In genomic region chr15:65377105-65377975, GRCh38 we compare ENCODE assay signal across 8 cellular contexts. TPM values are rescaled to one million over a fixed set of nuclear protein-coding genes. Genes with fewer than 3 reads are reported as not detected.
DNase-seq lines count a peak whose midpoint lies in the region; ATAC-seq and TF ChIP-seq lines count a peak whose summit lies in the region.

No MANE protein-coding gene starts in this region.

- H3K79me2 ChIP-seq in OCI-LY7 (ENCODE audit: insufficient read depth, low read depth, low read length) = no peaks in the 10 kb centered on the region

- H3K27ac ChIP-seq in mucosa of rectum (ENCODE audit: low read depth in 2 of 2, low read length in 2 of 2) (no peak overlapping the region), OCI-LY7 (ENCODE audit: low read depth, low read length, poor library complexity, severe bottlenecking) (no peak overlapping the region)

- no peaks in the 10 kb centered on the region for H3K36me3 ChIP-seq in mucosa of rectum (ENCODE audit: control insufficient read depth in 2 of 2, insufficient read depth in 2 of 2, low read length in 2 of 2)
- H3K36me3 ChIP-seq in OCI-LY7 (ENCODE audit: insufficient read depth, low read length) = no peaks in the 10 kb centered on the region

- CTCF ChIA-PET in OCI-LY7 (lab: Charles Lee; ENCODE audit: unreplicated experiment) = no interaction called here

- ATAC-seq in GM21423 (IDR thresholded peaks at IDR 0.05; ENCODE audit: unreplicated experiment) = no peak

- peaks cover 43 to 49% of the 10 kb centered on the region in 2 donors for H3K27me3 ChIP-seq in mucosa of rectum (ENCODE audit: control insufficient read depth in 2 of 2, insufficient read depth in 2 of 2, low read length in 2 of 2)

- H3K4me3 ChIP-seq in GM08714 (ENCODE audit: low read length) = peak overlapping the region; percentile 43
- H3K4me3 ChIP-seq in epithelial cell of esophagus (ENCODE audit: low read length) = peak overlapping the region; percentile 11
- peak overlapping the region; percentile 58 to 60 for H3K4me3 ChIP-seq in mucosa of rectum (ENCODE audit: low read length in 2 of 2)
- H3K4me3 ChIP-seq in OCI-LY7 (ENCODE audit: low read depth, low read length, poor library complexity, severe bottlenecking) = no peak overlapping the region

- no peak for TF ChIP-seq CTCF in epithelial cell of esophagus (IDR thresholded peaks at IDR 0.05; ENCODE audit: insufficient read depth, low read depth, low read length, missing control alignments)
- no peak for TF ChIP-seq CTCF in OCI-LY7 (conservative IDR thresholded peaks at IDR 0.05; ENCODE audit: low read length)

- BruUV-seq in OCI-LY7 (replicated peaks; lab: Mats Ljungman, UMichigan) = no TSS peak

- intact Hi-C loops in OCI-LY7 (cut with micrococcal nuclease; ENCODE audit: unreplicated experiment) = no loop called here

- peaks cover 7 to 9% of the 10 kb centered on the region in 2 donors for H3K4me1 ChIP-seq in mucosa of rectum (ENCODE audit: control insufficient read depth in 2 of 2, insufficient read depth in 2 of 2, low read length in 2 of 2)
- H3K4me1 ChIP-seq in OCI-LY7 (ENCODE audit: insufficient read depth, low read length, poor library complexity, severe bottlenecking) = no peaks in the 10 kb centered on the region

- H2AFZ ChIP-seq in OCI-LY7 (ENCODE audit: low read length) = no peak overlapping the region

- H3K9me2 ChIP-seq in OCI-LY7 (ENCODE audit: insufficient read depth, low read length) = no peaks in the 10 kb centered on the region

- H4K20me1 ChIP-seq in OCI-LY7 (ENCODE audit: insufficient read depth, low read length) = no peaks in the 10 kb centered on the region

- H3K9me3 ChIP-seq in mucosa of rectum (ENCODE audit: control insufficient read depth in 2 of 2, low read length in 2 of 2) (no peaks in the 10 kb centered on the region), OCI-LY7 (ENCODE audit: low read length) (no peaks in the 10 kb centered on the region)

- peak; percentile 14 for DNase-seq in RPMI7951 (ENCODE audit: low read depth)
- peak; percentile 26 for DNase-seq in epithelial cell of esophagus (ENCODE audit: low read depth)
- no peak for DNase-seq in RKO (ENCODE audit: low spot score)
- DNase-seq in GOT3 (lab: John Stamatoyannopoulos, UW) = no peak
- no peak for DNase-seq in OCI-LY7 (ENCODE audit: low spot score)

- POLR2A ChIA-PET in OCI-LY7 (lab: Charles Lee) = no interaction called here

- no peak overlapping the region for H3K9ac ChIP-seq in mucosa of rectum (ENCODE audit: low read depth in 1 of 2, low read length in 2 of 2)

- H3K4me2 ChIP-seq in OCI-LY7 (ENCODE audit: low read length) = no peak overlapping the region

RNA-seq across cellular contexts. Expression of gene IGDCC3, which starts 0.5 kb away (rescaled TPM):
- not detected in 2 replicates for total RNA-seq in RPMI7951 (2014; rRNA removed; shearing (Covaris generic))
- not detected in 2 replicates for total RNA-seq in OCI-LY7 (2014; rRNA removed; shearing (Covaris generic))
- total RNA-seq in OCI-LY7 (2022) = not detected in 2 replicates

RNA-seq across cellular contexts. Expression of gene IGDCC4, which starts 45.4 kb away (rescaled TPM):
- 0.10 and 0.12 TPM in 2 replicates for total RNA-seq in RPMI7951 (2014; rRNA removed; shearing (Covaris generic))
- total RNA-seq in OCI-LY7 (2014; rRNA removed; shearing (Covaris generic)) = not detected in 2 replicates
- 0.19 and 0.20 TPM in 2 replicates for total RNA-seq in OCI-LY7 (2022)

Comparison
In these comparisons a context has a peak if more than half of its experiments do, and no peak if none do; other contexts are left out.
1. DNase-seq: peak in RPMI7951 (single experiment) and epithelial cell of esophagus (single experiment); none in RKO (single experiment), GOT3 (single experiment) and OCI-LY7 (single experiment).